ENCODE assay signal across 8 cellular contexts in the genomic region with DNA sequence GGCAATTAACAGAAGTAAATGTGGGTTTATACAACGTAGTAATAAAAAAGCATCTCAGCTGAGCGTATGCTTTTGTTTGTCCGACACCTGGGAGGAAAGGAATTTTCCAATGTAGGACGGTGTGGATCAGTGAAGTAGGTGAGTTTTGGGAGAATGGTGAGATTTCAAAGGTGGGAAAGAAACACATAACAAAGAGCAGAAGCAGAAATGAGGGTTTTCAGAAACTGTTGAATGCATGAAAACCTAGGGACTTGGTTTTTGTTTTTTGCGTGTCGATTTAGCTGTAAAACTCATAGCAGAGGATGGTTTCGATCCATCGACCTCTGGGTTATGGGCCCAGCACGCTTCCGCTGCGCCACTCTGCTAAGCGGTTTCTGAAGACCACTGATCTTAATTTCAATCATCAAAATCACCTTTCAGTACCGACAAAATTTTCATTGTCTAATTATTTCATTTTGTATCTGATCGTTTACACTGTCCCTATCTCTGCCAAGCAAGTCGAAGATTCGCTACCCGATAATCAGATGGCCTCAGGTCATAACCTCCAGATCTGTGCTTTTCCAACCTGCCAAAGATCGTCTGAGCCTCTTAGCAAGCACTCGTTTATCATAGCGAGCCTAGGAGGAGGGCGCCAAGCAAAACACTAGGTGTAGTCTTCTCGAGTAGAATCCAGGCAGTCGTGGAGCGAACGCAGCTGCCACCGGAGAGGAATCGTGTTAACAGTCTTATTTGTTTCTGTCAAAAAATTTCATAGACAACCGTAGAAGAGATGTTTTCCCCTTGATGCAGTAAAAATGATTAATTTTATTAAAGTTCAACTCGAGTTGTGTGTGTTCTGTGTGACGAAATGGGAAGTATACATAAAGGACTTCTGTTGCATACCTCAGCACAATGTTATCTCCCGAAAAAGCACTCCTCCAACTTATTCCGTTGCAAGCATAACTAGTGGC. TPM values are rescaled to one million over a fixed set of nuclear protein-coding genes. Genes with fewer than 3 reads are reported as not detected.
A peak's percentile ranks its signal among the peaks of the same experiment; 100 is the strongest.
DNase-seq lines count a peak whose midpoint lies in the region; ATAC-seq and TF ChIP-seq lines count a peak whose summit lies in the region.

No MANE protein-coding gene starts in this region.

- intact Hi-C loops in body of pancreas (cut with DNase I), result no loop called here

- H3K4ac ChIP-seq in mesendoderm (ENCODE audit: low read depth, low read length), result no peak overlapping the region

- TF ChIP-seq CTCF in SK-N-SH (IDR thresholded peaks at IDR 0.05) (no peak), body of pancreas (IDR thresholded peaks at IDR 0.05) (no peak)

- H3K23ac ChIP-seq in mesendoderm (ENCODE audit: low read length), result no peak overlapping the region

- TF ChIP-seq EP300 in SK-N-SH (IDR thresholded peaks at IDR 0.05; ENCODE audit: borderline replicate concordance in 1 of 2, low read depth in 1 of 2, low read length in 1 of 2), result no peak

- H3K4me3 ChIP-seq in SK-N-SH (ENCODE audit: low read depth in 2 of 2, low read length in 1 of 2) (peak overlapping the region; percentile 51 to 59), body of pancreas (no peak overlapping the region), mesendoderm (ENCODE audit: low read length) (peak overlapping the region; percentile 90)

- no peak overlapping the region for H4K5ac ChIP-seq in mesendoderm (ENCODE audit: low read length)

- no peak overlapping the region for H3K27ac ChIP-seq in SK-N-SH (ENCODE audit: low read depth in 2 of 2, low read length in 1 of 2)
- no peak overlapping the region for H3K27ac ChIP-seq in body of pancreas
- no peak overlapping the region for H3K27ac ChIP-seq in mesendoderm (ENCODE audit: low read depth, low read length)

- peak overlapping the region; percentile 90 for H3K56ac ChIP-seq in mesendoderm (ENCODE audit: low read length)

- H3K9me3 ChIP-seq in SK-N-SH (no peaks in the 10 kb centered on the region), body of pancreas (no peaks in the 10 kb centered on the region)

- WGBS in SK-N-SH (ENCODE audit: low lambda C conversion rate), result 12% methylated on average over 32 of the region's 32 CpGs
- WGBS in body of pancreas, 2 donors, result 4 to 8% methylated on average over 32 of the region's 32 CpGs
- WGBS in mesendoderm (ENCODE audit: extremely low coverage, insufficient coverage, low lambda C conversion rate), result no CpG with 5 or more reads among the region's 32 CpGs

- H3K36me3 ChIP-seq in SK-N-SH (replicated peaks in 1 of 2; ENCODE audit: control insufficient read depth in 1 of 2, insufficient read depth in 2 of 2, low read length in 1 of 2), result no peaks in the 10 kb centered on the region
- H3K36me3 ChIP-seq in body of pancreas (replicated peaks in 1 of 2; ENCODE audit: insufficient read depth in 1 of 2, low read depth in 2 of 2), result no peaks in the 10 kb centered on the region
- no peaks in the 10 kb centered on the region for H3K36me3 ChIP-seq in mesendoderm (ENCODE audit: control insufficient read depth, insufficient read depth, low read length)

- H3K4me1 ChIP-seq in SK-N-SH (ENCODE audit: control insufficient read depth in 1 of 2, insufficient read depth in 2 of 2, low read depth in 1 of 2, low read length in 1 of 2), result peaks cover 0 to 3% of the 10 kb centered on the region in 2 experiments; a peak in 1 of 4 replicates
- H3K4me1 ChIP-seq in body of pancreas, result peaks cover 7% of the 10 kb centered on the region
- no peaks in the 10 kb centered on the region for H3K4me1 ChIP-seq in mesendoderm (ENCODE audit: control insufficient read depth, low read depth, low read length)

- TF ChIP-seq POLR2A in body of pancreas (IDR thresholded peaks at IDR 0.05), result no peak

- no peak overlapping the region for H2BK5ac ChIP-seq in mesendoderm (ENCODE audit: low read length)

- H2AFZ ChIP-seq in SK-N-SH (ENCODE audit: low read depth), result peak overlapping the region; percentile 66; the same call in 1 of the 2 replicates

- no peaks in the 10 kb centered on the region for H4K20me1 ChIP-seq in SK-N-SH (ENCODE audit: insufficient read depth)

- H3K9ac ChIP-seq in SK-N-SH (no peak overlapping the region), mesendoderm (ENCODE audit: low read length) (peak overlapping the region; percentile 76)

- CTCF ChIA-PET in SK-N-SH (lab: Yijun Ruan, JAX), result interaction anchor here (1.4 kb wide), 1 partner anchor 20 kb away, joined by 5 read pairs; a partner anchor contains a TSS

- no peaks in the 10 kb centered on the region for H3K79me1 ChIP-seq in mesendoderm (ENCODE audit: low read length)

- DNase-seq in COLO829 (ENCODE audit: low spot score) (peak; percentile 86), HS-27A (ENCODE audit: low read depth) (peak; percentile 62), SK-N-SH (peak; percentile 25), body of pancreas (peak in 3 of 4 donors; percentile 17 to 39 (median 23)), mesendoderm (peak; percentile 87), superior temporal gyrus (ENCODE audit: extremely low spot score) (peak; percentile 43), epidermal melanocyte (ENCODE audit: insufficient read length, low spot score) (no peak), hepatic stellate cell (ENCODE audit: low spot score) (no peak)

- ATAC-seq in body of pancreas, result peak; percentile 9

- H3K79me2 ChIP-seq in SK-N-SH (ENCODE audit: insufficient read depth) (no peaks in the 10 kb centered on the region), mesendoderm (ENCODE audit: control insufficient read depth, insufficient read depth, low read length) (no peaks in the 10 kb centered on the region)

- H3K27me3 ChIP-seq in SK-N-SH (ENCODE audit: insufficient read depth) (peaks cover 5% of the 10 kb centered on the region; the same call in 1 of the 2 replicates), body of pancreas (peaks cover 0 to 4% of the 10 kb centered on the region in 2 donors), mesendoderm (ENCODE audit: insufficient read depth, low read length, poor library complexity) (no peaks in the 10 kb centered on the region)

- peaks cover 4% of the 10 kb centered on the region for H3F3A ChIP-seq in SK-N-SH (replicated peaks; ENCODE audit: insufficient read depth)

- no peaks in the 10 kb centered on the region for H3K9me2 ChIP-seq in SK-N-SH

- H2BK120ac ChIP-seq in mesendoderm (ENCODE audit: low read depth, low read length), result no peak overlapping the region

- POLR2A ChIA-PET in SK-N-SH (lab: Yijun Ruan, JAX), result no interaction called here

- no peak overlapping the region for H2BK15ac ChIP-seq in mesendoderm (replicated peaks; ENCODE audit: low read depth)

- no peak for TF ChIP-seq RAD21 in SK-N-SH (IDR thresholded peaks at IDR 0.05; ENCODE audit: low read length)

- H2AK5ac ChIP-seq in mesendoderm (ENCODE audit: low read length), result no peak overlapping the region

- H4K8ac ChIP-seq in mesendoderm (ENCODE audit: low read depth, low read length), result no peak overlapping the region

- no peak overlapping the region for H3K18ac ChIP-seq in mesendoderm (ENCODE audit: low read length)

- peak overlapping the region; percentile 76 for H3K4me2 ChIP-seq in SK-N-SH
- peak overlapping the region; percentile 56 for H3K4me2 ChIP-seq in mesendoderm (ENCODE audit: low read length)

TF ChIP-seq in SK-N-SH, 30 proteins besides CTCF, POLR2A, EP300 and RAD21:
- TF ChIP-seq POLR2AphosphoS5 (IDR thresholded peaks at IDR 0.05; ENCODE audit: low read depth, low read length), result no peak
- TF ChIP-seq JUND (IDR thresholded peaks at IDR 0.05), result no peak
- no peak for TF ChIP-seq SMC3 (IDR thresholded peaks at IDR 0.05; ENCODE audit: low read depth, low read length)
- TF ChIP-seq ELF1 (IDR thresholded peaks at IDR 0.05), result no peak
- TF ChIP-seq FOXM1 (IDR thresholded peaks at IDR 0.05; ENCODE audit: low read depth), result no peak
- TF ChIP-seq FOSL2 (IDR thresholded peaks at IDR 0.05; ENCODE audit: borderline replicate concordance, low read depth), result peak; percentile 36; the same call in 1 of the 2 replicates
- TF ChIP-seq FOXJ3 (CRISPR knock-in tag; IDR thresholded peaks at IDR 0.05), result no peak
- no peak for TF ChIP-seq YY1 (IDR thresholded peaks at IDR 0.05; ENCODE audit: low read depth)
- TF ChIP-seq, protein P1, sequence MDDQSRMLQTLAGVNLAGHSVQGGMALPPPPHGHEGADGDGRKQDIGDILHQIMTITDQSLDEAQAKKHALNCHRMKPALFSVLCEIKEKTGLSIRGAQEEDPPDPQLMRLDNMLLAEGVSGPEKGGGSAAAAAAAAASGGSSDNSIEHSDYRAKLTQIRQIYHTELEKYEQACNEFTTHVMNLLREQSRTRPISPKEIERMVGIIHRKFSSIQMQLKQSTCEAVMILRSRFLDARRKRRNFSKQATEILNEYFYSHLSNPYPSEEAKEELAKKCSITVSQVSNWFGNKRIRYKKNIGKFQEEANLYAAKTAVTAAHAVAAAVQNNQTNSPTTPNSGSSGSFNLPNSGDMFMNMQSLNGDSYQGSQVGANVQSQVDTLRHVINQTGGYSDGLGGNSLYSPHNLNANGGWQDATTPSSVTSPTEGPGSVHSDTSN (IDR thresholded peaks at IDR 0.05), result no peak
- no peak for TF ChIP-seq RCOR1 (IDR thresholded peaks at IDR 0.05; ENCODE audit: low read length)
- TF ChIP-seq TEAD4 (IDR thresholded peaks at IDR 0.05; ENCODE audit: borderline replicate concordance, insufficient read depth), result peak; percentile 68; the same call in 1 of the 2 replicates
- TF ChIP-seq NRF1 (IDR thresholded peaks at IDR 0.05; ENCODE audit: low read depth, low read length), result no peak
- TF ChIP-seq RXRA (IDR thresholded peaks at IDR 0.05; ENCODE audit: borderline replicate concordance, low read depth), result no peak; the same call in 1 of the 2 replicates
- no peak for TF ChIP-seq NFIC (IDR thresholded peaks at IDR 0.05; ENCODE audit: borderline replicate concordance)
- TF ChIP-seq TCF12 (IDR thresholded peaks at IDR 0.05), result no peak
TF ChIP-seq in SK-N-SH: peak in this region for 2.

RNA-seq across cellular contexts. Expression of a gene that starts 20.9 kb away (rescaled TPM):
- not detected in 2 replicates for polyA plus RNA-seq in SK-N-SH (2012; rRNA removed)
- not detected in 2 replicates for polyA plus RNA-seq in SK-N-SH (2012; cell fraction: cytosol; rRNA removed)
- not detected in 2 replicates for polyA plus RNA-seq in SK-N-SH (2012; cell fraction: nucleus; rRNA removed)
- not detected for total RNA-seq in body of pancreas
- polyA plus RNA-seq in mesendoderm (2013, experiment 1 of 2), result 0.07 TPM
- 0.06 TPM for polyA plus RNA-seq in mesendoderm (2013, experiment 2 of 2)

RNA-seq across cellular contexts. Expression of a gene that starts 55.6 kb away (rescaled TPM):
- 0.77 and 1.1 TPM in 2 replicates for polyA plus RNA-seq in SK-N-SH (2012; rRNA removed)
- 1.8 and 2.1 TPM in 2 replicates for polyA plus RNA-seq in SK-N-SH (2012; cell fraction: cytosol; rRNA removed)
- polyA plus RNA-seq in SK-N-SH (2012; cell fraction: nucleus; rRNA removed), result 0.74 and 1.5 TPM in 2 replicates
- 1 to 10 TPM in 1 of 2 donors, under 1 TPM in 1; 0.33 to 3.1 TPM for total RNA-seq in body of pancreas
- 14.4 TPM for polyA plus RNA-seq in mesendoderm (2013, experiment 1 of 2)
- polyA plus RNA-seq in mesendoderm (2013, experiment 2 of 2), result 14.2 TPM

Comparison
In these comparisons a context has a peak if more than half of its experiments do, and no peak if none do; other contexts are left out.
1. DNase-seq: peak in COLO829 (single experiment), HS-27A (single experiment), SK-N-SH (single experiment), body of pancreas (3 of 4), mesendoderm (single experiment) and superior temporal gyrus (single experiment); none in epidermal melanocyte (single experiment) and hepatic stellate cell (single experiment).
2. H3K4me3 ChIP-seq: peak in SK-N-SH (2 of 2) and mesendoderm (single experiment); none in body of pancreas (0 of 2).